19 cellular contexts compared by ENCODE assay signal in genomic region chr19:32053366-32053765, GRCh38.
DNase-seq lines count a peak whose midpoint lies in the region; ATAC-seq and FAIRE-seq lines count a peak whose summit lies in the region.
"Had no signal": no experiment of that assay in that cellular context is flagged by ENCODE, and none has a peak within 500 bp of the region (broad histone marks: within the 10 kb centered on the region; RNA-seq: fewer than 3 reads in every experiment).

No MANE protein-coding gene starts in this region.

- no peak overlapping the region for H3K27ac ChIP-seq in mesenchymal stem cell (ENCODE audit: low read length, poor library complexity, severe bottlenecking)
- H3K27ac ChIP-seq: GM23248 had no signal

- H2BK5ac ChIP-seq in mesenchymal stem cell (ENCODE audit: low read depth, low read length, poor library complexity, severe bottlenecking), result no peak overlapping the region

- H3K9ac ChIP-seq in mesenchymal stem cell (ENCODE audit: low read length), result no peak overlapping the region
- H3K9ac ChIP-seq: GM23248 had no signal

- H3K4me3 ChIP-seq in mesenchymal stem cell (ENCODE audit: insufficient read depth in 1 of 2, low read depth in 1 of 2, low read length in 2 of 2), result no peak overlapping the region
- H3K4me3 ChIP-seq: GM23248 had no signal

- no peak for FAIRE-seq in urothelium cell line (lab: Jason Lieb, UNC)
- FAIRE-seq: G401.6, GM12892, GM19239, H1 had no signal

- no peak overlapping the region for H3K23ac ChIP-seq in mesenchymal stem cell (ENCODE audit: low read length in 2 of 2)

- WGBS in mesenchymal stem cell, result 62% methylated on average over 3 of the region's 3 CpGs

- H3K14ac ChIP-seq in mesenchymal stem cell (ENCODE audit: low read length in 2 of 2), result no peak overlapping the region

- H2BK120ac ChIP-seq in mesenchymal stem cell (ENCODE audit: low read depth, low read length), result no peak overlapping the region

- no peaks in the 10 kb centered on the region for H3K9me3 ChIP-seq in mesenchymal stem cell (ENCODE audit: control insufficient read depth, low read length)

- no peaks in the 10 kb centered on the region for H3K4me1 ChIP-seq in mesenchymal stem cell (ENCODE audit: control insufficient read depth, insufficient read depth, low read depth, low read length)

- H3K27me3 ChIP-seq in mesenchymal stem cell (ENCODE audit: control insufficient read depth in 1 of 2, insufficient read depth in 1 of 2, low read length in 2 of 2), result peaks cover 0 to 23% of the 10 kb centered on the region in 2 experiments

- no peaks in the 10 kb centered on the region for H3K36me3 ChIP-seq in mesenchymal stem cell (ENCODE audit: control insufficient read depth in 1 of 2, insufficient read depth in 2 of 2, low read depth in 1 of 2, low read length in 2 of 2)

- H2AFZ ChIP-seq in mesenchymal stem cell (ENCODE audit: low read depth, low read length), result no peak overlapping the region
- H2AFZ ChIP-seq: GM23248 had no signal

- H4K91ac ChIP-seq in mesenchymal stem cell (ENCODE audit: low read length), result no peak overlapping the region

- H2BK12ac ChIP-seq in mesenchymal stem cell (ENCODE audit: low read length in 2 of 2), result no peak overlapping the region

- H3K79me1 ChIP-seq in mesenchymal stem cell (replicated peaks; ENCODE audit: low read length, poor library complexity, severe bottlenecking), result no peaks in the 10 kb centered on the region

- H2BK15ac ChIP-seq in mesenchymal stem cell (ENCODE audit: low read depth, poor library complexity, severe bottlenecking), result no peak overlapping the region

- no peak for ATAC-seq in GM18517 (IDR thresholded peaks at IDR 0.05; ENCODE audit: unreplicated experiment)

- H4K8ac ChIP-seq in mesenchymal stem cell (ENCODE audit: low read length), result no peak overlapping the region

- no peak overlapping the region for H2AK5ac ChIP-seq in mesenchymal stem cell (ENCODE audit: low read length, severe bottlenecking)

- H3K18ac ChIP-seq in mesenchymal stem cell (ENCODE audit: low read depth in 1 of 2, low read length in 2 of 2), result no peak overlapping the region

- H3K4ac ChIP-seq in mesenchymal stem cell (ENCODE audit: low read depth in 1 of 2, low read length in 2 of 2), result no peak overlapping the region

- DNase-seq in Daoy (ENCODE audit: low read depth) (peak; percentile 57), RPMI7951 (ENCODE audit: low read depth) (peak; percentile 5), mesenchymal stem cell (peak; percentile 7), urothelium cell line (ENCODE audit: low spot score) (peak; percentile 52), NCI-H1417 treated with DMSO at 0.1 percent for 48 hours (lab: John Stamatoyannopoulos, UW) (no peak)
- DNase-seq: C1 segment of cervical spinal cord; Calu3; CD4-positive, alpha-beta memory T cell; COR-L47; DMS53; DMS79 treated with DMSO at 0.1 percent for 48 hours; GM23248; H7; HCEC 1CT had no signal

- no peak overlapping the region for H3K4me2 ChIP-seq in mesenchymal stem cell (ENCODE audit: low read length, poor library complexity, severe bottlenecking)
